Comparison of ENCODE assay signal across 11 cellular contexts in genomic region chr10:34696423-34696822, GRCh38.
DNase-seq lines count a peak whose midpoint lies in the region; ATAC-seq and TF ChIP-seq lines count a peak whose summit lies in the region.
"Had no signal": no experiment of that assay in that cellular context is flagged by ENCODE, and none has a peak within 500 bp of the region (broad histone marks: within the 10 kb centered on the region; RNA-seq: fewer than 3 reads in every experiment).

No MANE protein-coding gene starts in this region.

- H3K27me3 ChIP-seq in osteoblast (ENCODE audit: insufficient read depth, low read length), result no peaks in the 10 kb centered on the region

- H3K27ac ChIP-seq in osteoblast (ENCODE audit: low read depth, low read length), result no peak overlapping the region

- no peak for TF ChIP-seq CTCF in epithelial cell of esophagus (IDR thresholded peaks at IDR 0.05; ENCODE audit: insufficient read depth, low read depth, low read length, missing control alignments)
- no peak for TF ChIP-seq CTCF in osteoblast (IDR thresholded peaks at IDR 0.05; ENCODE audit: extremely low read depth, low read depth, low read length)

- no peak overlapping the region for H2AFZ ChIP-seq in osteoblast (ENCODE audit: low read length)

- H3K4me2 ChIP-seq in osteoblast (ENCODE audit: insufficient read depth, low read length), result peak overlapping the region; percentile 37

- no peaks in the 10 kb centered on the region for H3K9me3 ChIP-seq in osteoblast (ENCODE audit: low read depth, low read length)

- H4K20me1 ChIP-seq in osteoblast (ENCODE audit: insufficient read depth, low read length), result no peaks in the 10 kb centered on the region

- ATAC-seq in GM21576 (IDR thresholded peaks at IDR 0.05; ENCODE audit: unreplicated experiment) (no peak), HG03095 (IDR thresholded peaks at IDR 0.05; ENCODE audit: unreplicated experiment) (no peak)

- H3K4me3 ChIP-seq in epithelial cell of esophagus (ENCODE audit: low read length) (no peak overlapping the region), osteoblast (ENCODE audit: insufficient read depth, low read length) (no peak overlapping the region)

- peaks cover 26% of the 10 kb centered on the region for H3K79me2 ChIP-seq in osteoblast (ENCODE audit: insufficient read depth, low read length)

- DNase-seq in EL, result peak; percentile 80
- DNase-seq in LHCN-M2 (ENCODE audit: low read depth), result peak; percentile 67
- peak; percentile 85 for DNase-seq in epithelial cell of esophagus (ENCODE audit: low read depth)
- DNase-seq in osteoblast (ENCODE audit: insufficient read length, low spot score, missing footprints), result peak; percentile 94
- no peak for DNase-seq in COR-L47 (lab: John Stamatoyannopoulos, UW)
- no peak for DNase-seq in HuH-7 (ENCODE audit: low spot score)
- DNase-seq: DMS79 treated with DMSO at 0.1 percent for 48 hours, head of caudate nucleus, NCI-H2029 had no signal

- no peaks in the 10 kb centered on the region for H3K36me3 ChIP-seq in osteoblast (ENCODE audit: insufficient read depth, low read length)

- H3K4me1 ChIP-seq in osteoblast (ENCODE audit: insufficient read depth, low read length), result peaks cover 52% of the 10 kb centered on the region

Comparison
In these comparisons a context has a peak if more than half of its experiments do, and no peak if none do; other contexts are left out.
1. DNase-seq: peak in EL (single experiment), LHCN-M2 (single experiment), epithelial cell of esophagus (single experiment) and osteoblast (single experiment); none in COR-L47 (single experiment) and HuH-7 (single experiment).